8 cellular contexts compared by ENCODE assay signal in the genomic region with DNA sequence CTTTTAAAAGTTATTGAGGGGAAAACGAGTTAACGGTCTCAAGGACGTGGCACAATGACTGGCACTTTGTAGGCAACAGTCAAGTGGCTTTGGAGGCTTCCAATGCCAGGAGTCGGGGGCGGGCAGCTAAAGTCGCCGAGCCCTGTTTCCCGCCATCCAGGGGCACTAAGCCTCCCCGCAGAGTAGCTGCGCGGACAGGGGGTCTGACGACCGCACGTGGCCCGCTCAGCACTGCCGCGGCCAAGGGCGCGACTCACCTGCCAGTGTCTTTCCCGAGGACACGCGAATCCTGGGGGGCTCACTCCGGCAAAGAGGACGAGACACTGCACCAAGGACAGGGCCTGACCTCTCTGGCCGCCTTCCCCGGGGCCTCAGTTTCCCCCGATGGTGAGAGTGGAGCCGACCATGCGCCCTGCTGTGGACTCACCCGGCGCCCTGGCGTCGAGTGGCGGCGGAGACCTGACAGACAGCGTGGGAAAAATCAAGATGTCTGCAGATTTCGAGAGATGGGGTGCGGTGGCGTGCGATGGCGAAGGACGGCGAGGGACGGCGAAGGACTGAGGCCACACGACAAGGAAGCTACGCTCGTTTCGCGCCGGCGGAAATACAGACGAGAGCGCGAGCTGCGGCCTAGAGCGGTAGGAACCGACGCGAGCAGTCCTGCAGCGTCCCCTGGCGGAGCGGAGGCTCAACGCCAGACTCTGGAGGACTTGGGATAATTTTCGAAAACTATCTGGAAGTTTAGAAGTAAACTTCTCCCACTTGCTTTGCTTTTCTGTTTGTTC. TPM values are rescaled to one million over a fixed set of nuclear protein-coding genes. Genes with fewer than 3 reads are reported as not detected.
DNase-seq lines count a peak whose midpoint lies in the region; ATAC-seq and TF ChIP-seq lines count a peak whose summit lies in the region.

TSS of gene SNHG17 (minus strand) at position 559 of the 785 bp plus-strand sequence.

- H4K20me1 ChIP-seq in OCI-LY3 (ENCODE audit: insufficient read depth, low read length): peaks cover 38% of the 10 kb centered on the region

- no peaks in the 10 kb centered on the region for H3K9me3 Mint-ChIP-seq in CD4-positive, CD25-positive, alpha-beta regulatory T cell

- TF ChIP-seq CTCF in OCI-LY3 (IDR thresholded peaks at IDR 0.05; ENCODE audit: low read depth, low read length): peak; percentile 100
- TF ChIP-seq CTCF in epithelial cell of esophagus (IDR thresholded peaks at IDR 0.05; ENCODE audit: insufficient read depth, low read depth, low read length, missing control alignments): peak; percentile 100

- H2AFZ ChIP-seq in OCI-LY3 (ENCODE audit: low read depth, low read length): peak within 1 kb of the TSS; percentile 98

- peaks cover 5 to 51% (median 25%) of the 10 kb centered on the region in 4 donors for H3K4me1 Mint-ChIP-seq in CD4-positive, CD25-positive, alpha-beta regulatory T cell

- peaks cover 32% of the 10 kb centered on the region for H3K36me3 ChIP-seq in CD4-positive, CD25-positive, alpha-beta regulatory T cell (ENCODE audit: control insufficient read depth, insufficient read depth, low read length)
- peaks cover 40% of the 10 kb centered on the region for H3K36me3 ChIP-seq in OCI-LY3 (replicated peaks; ENCODE audit: low read depth, low read length)

- DNase-seq in CD4-positive, CD25-positive, alpha-beta regulatory T cell: peak; percentile 84 to 95 (median 86)
- DNase-seq in HuH-7 (ENCODE audit: low spot score): peak; percentile 79
- DNase-seq in activated T-cell treated with anti-CD3 and anti-CD28 coated beads for 1 hour (ENCODE audit: low read depth): peak; percentile 89
- DNase-seq in epithelial cell of esophagus (ENCODE audit: low read depth): peak; percentile 95
- DNase-seq in stimulated activated CD8-positive, alpha-beta memory T cell treated with anti-CD3 and anti-CD28 coated beads, Interleukin-2, amount 100 ng/mL, for 48 hours (ENCODE audit: low read depth in 2 of 2): peak; percentile 81 to 84

- peaks cover 57% of the 10 kb centered on the region for H3K79me2 ChIP-seq in OCI-LY3 (ENCODE audit: low read length)

- peaks cover 18% of the 10 kb centered on the region for H3K27me3 Mint-ChIP-seq in CD4-positive, CD25-positive, alpha-beta regulatory T cell

- no peaks in the 10 kb centered on the region for H3K9me3 ChIP-seq in CD4-positive, CD25-positive, alpha-beta regulatory T cell (ENCODE audit: control insufficient read depth in 2 of 2, low read length in 2 of 2)
- H3K9me3 ChIP-seq in OCI-LY3 (ENCODE audit: insufficient read depth, low read length): no peaks in the 10 kb centered on the region
- H3K9me3 ChIP-seq in mononuclear cell (ENCODE audit: low read depth, low read length): no peaks in the 10 kb centered on the region

- peaks cover 18% of the 10 kb centered on the region for H3K36me3 Mint-ChIP-seq in CD4-positive, CD25-positive, alpha-beta regulatory T cell

- H3K4me1 ChIP-seq in CD4-positive, CD25-positive, alpha-beta regulatory T cell (ENCODE audit: control insufficient read depth, insufficient read depth, low read length, poor library complexity, severe bottlenecking): peaks cover 17% of the 10 kb centered on the region
- peaks cover 21% of the 10 kb centered on the region for H3K4me1 ChIP-seq in OCI-LY3 (ENCODE audit: low read length)
- H3K4me1 ChIP-seq in mononuclear cell (ENCODE audit: insufficient read depth, low read length): peaks cover 17% of the 10 kb centered on the region

- H3K27ac ChIP-seq in CD4-positive, CD25-positive, alpha-beta regulatory T cell (ENCODE audit: insufficient read depth, low read length, poor library complexity, severe bottlenecking): peak within 1 kb of the TSS; percentile 83
- H3K27ac ChIP-seq in OCI-LY3 (ENCODE audit: low read length): peak within 1 kb of the TSS; percentile 55

- peak; percentile 88 to 90 for ATAC-seq in CD4-positive, CD25-positive, alpha-beta regulatory T cell (ENCODE audit: low read depth in 2 of 2)
- peak; percentile 60 for ATAC-seq in GM19463 (IDR thresholded peaks at IDR 0.05; ENCODE audit: unreplicated experiment)

- peak within 1 kb of the TSS; percentile 93 for H3K9ac ChIP-seq in OCI-LY3 (ENCODE audit: low read length)

- peak within 1 kb of the TSS; percentile 81 for H3K4me2 ChIP-seq in OCI-LY3 (ENCODE audit: low read length)

- H3K4me3 Mint-ChIP-seq in CD4-positive, CD25-positive, alpha-beta regulatory T cell: peak within 1 kb of the TSS; percentile 97 to 100 (median 98)

- H3K27me3 ChIP-seq in CD4-positive, CD25-positive, alpha-beta regulatory T cell (ENCODE audit: control insufficient read depth, insufficient read depth, low read length): no peaks in the 10 kb centered on the region
- H3K27me3 ChIP-seq in OCI-LY3 (ENCODE audit: low read depth, low read length): 0 out of 2 replicates have a peak, but pooled peaks cover 5% of the 10 kb centered on the region
- H3K27me3 ChIP-seq in mononuclear cell (ENCODE audit: insufficient read depth, low read length): no peaks in the 10 kb centered on the region

- peak within 1 kb of the TSS; percentile 91 to 96 (median 95) for H3K27ac Mint-ChIP-seq in CD4-positive, CD25-positive, alpha-beta regulatory T cell

- peak within 1 kb of the TSS; percentile 79 for H3K4me3 ChIP-seq in CD4-positive, CD25-positive, alpha-beta regulatory T cell (ENCODE audit: low read depth, low read length)
- peak within 1 kb of the TSS; percentile 80 for H3K4me3 ChIP-seq in OCI-LY3 (ENCODE audit: low read length)
- peak within 1 kb of the TSS; percentile 96 for H3K4me3 ChIP-seq in epithelial cell of esophagus (ENCODE audit: low read length)
- H3K4me3 ChIP-seq in mononuclear cell (ENCODE audit: low read length): peak within 1 kb of the TSS; percentile 61

RNA-seq across cellular contexts. Expression of gene SNHG17, which starts in this region (rescaled TPM):
- 64.8 TPM for total RNA-seq in CD4-positive, CD25-positive, alpha-beta regulatory T cell
- 10 to 100 TPM; 33.6 to 99.2 (median 88.1) TPM for polyA plus RNA-seq in CD4-positive, CD25-positive, alpha-beta regulatory T cell
- 18.6 TPM for total RNA-seq in mononuclear cell

Comparison
In these comparisons a context has a peak if more than half of its experiments do, and no peak if none do; other contexts are left out.
1. Peak in every context shown above with its lines: DNase-seq, ATAC-seq, H3K4me3 ChIP-seq and H3K27ac ChIP-seq.